In the genomic region with DNA sequence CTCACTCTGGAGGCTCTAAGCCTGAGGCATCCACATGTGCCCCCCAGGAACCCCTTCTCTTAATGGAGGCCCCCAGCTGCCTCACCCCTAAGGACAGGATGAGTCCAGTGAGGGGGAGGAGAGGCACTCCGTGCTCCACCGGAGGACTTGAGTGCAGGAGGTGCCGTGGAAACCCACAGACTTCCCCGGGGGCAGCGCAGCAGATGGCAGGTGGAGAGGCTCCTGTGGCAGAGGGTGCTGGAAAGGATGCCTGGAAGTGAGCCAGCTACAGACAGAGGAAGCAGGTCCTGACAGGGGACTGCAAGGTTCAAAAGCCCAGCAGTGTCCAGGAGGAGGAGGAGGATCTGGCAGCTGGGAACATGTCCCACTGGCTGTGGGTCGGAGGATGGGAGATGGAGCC, we compare ENCODE assay signal across 25 cellular contexts.
A peak's percentile ranks its signal among the peaks of the same experiment; 100 is the strongest.
DNase-seq lines count a peak whose midpoint lies in the region; ATAC-seq and TF ChIP-seq lines count a peak whose summit lies in the region.
"Had no signal": no experiment of that assay in that cellular context is flagged by ENCODE, and none has a peak within 500 bp of the region (broad histone marks: within the 10 kb centered on the region; RNA-seq: fewer than 3 reads in every experiment).

No MANE protein-coding gene starts in this region.

- TF ChIP-seq CTCF in osteocyte (IDR thresholded peaks at IDR 0.05), result no peak
- TF ChIP-seq CTCF in activated CD8-positive, alpha-beta T cell treated with anti-CD3 and anti-CD28 coated beads for 36 hours (IDR thresholded peaks at IDR 0.05), result no peak

- H3K27me3 Mint-ChIP-seq in osteocyte (ENCODE audit: unreplicated experiment), result peaks cover 3% of the 10 kb centered on the region
- H3K27me3 Mint-ChIP-seq in T-cell, result peaks cover 20 to 24% of the 10 kb centered on the region in 2 donors
- peaks cover 15% of the 10 kb centered on the region for H3K27me3 Mint-ChIP-seq in activated CD8-positive, alpha-beta T cell treated with anti-CD3 and anti-CD28 coated beads for 36 hours

- intact Hi-C loops in activated CD8-positive, alpha-beta T cell treated with anti-CD3 and anti-CD28 coated beads for 36 hours (cut with micrococcal nuclease), result no loop called here

- H3K4me1 Mint-ChIP-seq in osteocyte (ENCODE audit: unreplicated experiment) (no peaks in the 10 kb centered on the region), T-cell (no peaks in the 10 kb centered on the region)
- H3K4me1 Mint-ChIP-seq in activated CD8-positive, alpha-beta T cell treated with anti-CD3 and anti-CD28 coated beads for 36 hours (ENCODE audit: low read depth), result no peaks in the 10 kb centered on the region
- H3K4me1 Mint-ChIP-seq: CD14-positive monocyte; naive thymus-derived CD4-positive, alpha-beta T cell had no signal

- CTCF ChIA-PET in T-cell (lab: Charles Lee), result no interaction called here
- CTCF ChIA-PET in activated CD8-positive, alpha-beta T cell treated with anti-CD3 and anti-CD28 coated beads for 36 hours (lab: Charles Lee), result no interaction called here

- H3K9me3 Mint-ChIP-seq in osteocyte (ENCODE audit: unreplicated experiment) (no peaks in the 10 kb centered on the region), T-cell (peaks cover 0 to 5% (median 0%) of the 10 kb centered on the region in 3 donors)
- H3K9me3 Mint-ChIP-seq in activated CD8-positive, alpha-beta T cell treated with anti-CD3 and anti-CD28 coated beads for 36 hours, result no peaks in the 10 kb centered on the region
- H3K9me3 Mint-ChIP-seq: activated T-cell treated with anti-CD3 and anti-CD28 coated beads, Interleukin-2, amount 50 U/mL, for 72 hours; effector memory CD8-positive, alpha-beta T cell had no signal

- H3K4me3 Mint-ChIP-seq in osteocyte (ENCODE audit: unreplicated experiment) (no peak overlapping the region), T-cell (no peak overlapping the region)
- no peak overlapping the region for H3K4me3 Mint-ChIP-seq in activated CD8-positive, alpha-beta T cell treated with anti-CD3 and anti-CD28 coated beads for 36 hours
- H3K4me3 Mint-ChIP-seq: activated naive CD4-positive, alpha-beta T cell treated with anti-CD3 and anti-CD28 coated beads for 36 hours; activated T-cell treated with anti-CD3 and anti-CD28 coated beads, Interleukin-2, amount 50 U/mL, for 72 hours; CD14-positive monocyte; effector memory CD8-positive, alpha-beta T cell; naive thymus-derived CD4-positive, alpha-beta T cell had no signal

- POLR2A ChIA-PET in T-cell (lab: Charles Lee), result no interaction called here
- POLR2A ChIA-PET in activated CD8-positive, alpha-beta T cell treated with anti-CD3 and anti-CD28 coated beads for 36 hours (lab: Charles Lee), result no interaction called here

- DNase-seq in DMS79 treated with DMSO at 0.1 percent for 48 hours (lab: John Stamatoyannopoulos, UW) (peak; percentile 72), NCI-H1694 treated with DMSO at 0.1 percent for 48 hours (lab: John Stamatoyannopoulos, UW) (peak; percentile 83), NCI-H524 treated with DMSO at 0.1 percent for 48 hours (lab: John Stamatoyannopoulos, UW) (peak; percentile 61), osteocyte (ENCODE audit: extremely low spot score, unreplicated experiment) (peak; percentile 73), T-cell (no peak)
- DNase-seq in activated CD8-positive, alpha-beta T cell treated with anti-CD3 and anti-CD28 coated beads for 36 hours, result no peak
- DNase-seq: activated CD4-positive, alpha-beta T cell treated with anti-CD3 and anti-CD28 coated beads, Interleukin-2, amount 50 U/mL, for 48 hours; activated naive CD4-positive, alpha-beta T cell treated with anti-CD3 and anti-CD28 coated beads for 36 hours; activated T-cell treated with anti-CD3 and anti-CD28 coated beads, Interleukin-2, amount 50 U/mL, for 72 hours; central memory CD4-positive, alpha-beta T cell; effector memory CD8-positive, alpha-beta T cell; EL; erythroblast; HCEC 1CT; naive thymus-derived CD4-positive, alpha-beta T cell; NCI-H226; NK-92 treated with Interleukin-12 subunit alpha and Interleukin-12 subunit beta, amount 100 ng/mL, for 24 hours; sigmoid colon; stimulated activated CD4-positive, alpha-beta T cell treated with anti-CD3 and anti-CD28 coated beads, Interleukin-12 subunit alpha, Interleukin-12 subunit beta, amount 100 ng/mL, for 4 hours; stimulated activated CD4-positive, alpha-beta T cell treated with anti-CD3 and anti-CD28 coated beads, Interleukin-2, amount 100 ng/mL, for 48 hours; thyroid gland had no signal

- H3K36me3 Mint-ChIP-seq in osteocyte (ENCODE audit: unreplicated experiment) (no peaks in the 10 kb centered on the region), T-cell (no peaks in the 10 kb centered on the region)
- no peaks in the 10 kb centered on the region for H3K36me3 Mint-ChIP-seq in activated CD8-positive, alpha-beta T cell treated with anti-CD3 and anti-CD28 coated beads for 36 hours (ENCODE audit: low read depth)
- H3K36me3 Mint-ChIP-seq: CD14-positive monocyte; naive thymus-derived CD4-positive, alpha-beta T cell had no signal

- ATAC-seq in T-cell (replicated peaks in 1 of 4) (no peak), GM21723 (IDR thresholded peaks at IDR 0.05; ENCODE audit: unreplicated experiment) (no peak)
- ATAC-seq in activated CD8-positive, alpha-beta T cell treated with anti-CD3 and anti-CD28 coated beads for 36 hours, result no peak
- ATAC-seq: activated CD4-positive, CD25-positive, alpha-beta regulatory T cell treated with anti-CD3 and anti-CD28 coated beads, Interleukin-2, amount 50 U/mL, for 24 hours; activated T-cell treated with anti-CD3 and anti-CD28 coated beads, Interleukin-2, amount 50 U/mL, for 72 hours; effector memory CD8-positive, alpha-beta T cell; naive thymus-derived CD4-positive, alpha-beta T cell; SK-N-SH treated with all-trans-retinoic acid at 6 μM for 48 hours had no signal

- H3K27ac Mint-ChIP-seq in osteocyte (ENCODE audit: unreplicated experiment) (no peak overlapping the region), T-cell (no peak overlapping the region)
- H3K27ac Mint-ChIP-seq in activated CD8-positive, alpha-beta T cell treated with anti-CD3 and anti-CD28 coated beads for 36 hours, result no peak overlapping the region
- H3K27ac Mint-ChIP-seq: activated naive CD4-positive, alpha-beta T cell treated with anti-CD3 and anti-CD28 coated beads for 36 hours; activated T-cell treated with anti-CD3 and anti-CD28 coated beads, Interleukin-2, amount 50 U/mL, for 72 hours; naive thymus-derived CD4-positive, alpha-beta T cell had no signal

Comparison
In these comparisons a context has a peak if more than half of its experiments do, and no peak if none do; other contexts are left out.
1. DNase-seq: peak in DMS79 treated with DMSO at 0.1 percent for 48 hours (single experiment), NCI-H1694 treated with DMSO at 0.1 percent for 48 hours (single experiment), NCI-H524 treated with DMSO at 0.1 percent for 48 hours (single experiment) and osteocyte (single experiment); none in T-cell (0 of 34) and activated CD8-positive, alpha-beta T cell treated with anti-CD3 and anti-CD28 coated beads for 36 hours (single experiment).